In the genomic region with DNA sequence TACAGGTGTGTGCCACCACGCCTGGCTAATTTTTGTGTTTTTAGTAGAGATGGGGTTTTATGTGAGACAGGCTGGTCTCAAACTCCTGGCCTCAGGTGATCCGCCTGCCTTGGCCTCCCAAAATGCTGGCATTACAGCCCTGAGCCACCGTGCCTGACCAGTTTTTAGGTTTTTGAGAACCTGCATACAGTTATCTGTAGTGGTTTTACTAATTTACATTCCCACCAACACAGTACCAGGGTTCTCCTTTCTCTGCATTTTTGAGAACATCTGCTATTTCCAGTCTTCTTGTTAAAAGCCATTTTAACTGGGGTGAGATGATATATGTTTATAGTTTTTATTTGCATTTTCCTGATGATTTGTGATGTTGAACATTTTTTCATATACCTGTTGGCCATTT, we compare ENCODE assay signal across 18 cellular contexts. TPM values are rescaled to one million over a fixed set of nuclear protein-coding genes. Genes with fewer than 3 reads are reported as not detected.
DNase-seq lines count a peak whose midpoint lies in the region; ATAC-seq and TF ChIP-seq lines count a peak whose summit lies in the region.
"Had no signal": no experiment of that assay in that cellular context is flagged by ENCODE, and none has a peak within 500 bp of the region (broad histone marks: within the 10 kb centered on the region; RNA-seq: fewer than 3 reads in every experiment).

No MANE protein-coding gene starts in this region.

- no peaks in the 10 kb centered on the region for H3K27me3 Mint-ChIP-seq in naive thymus-derived CD4-positive, alpha-beta T cell
- H3K27me3 Mint-ChIP-seq: activated CD4-positive, alpha-beta memory T cell treated with anti-CD3 and anti-CD28 coated beads, Interleukin-2, amount 10 ng/mL, durations not matched to agents 7 days and 5 days had no signal

- H3K4me1 ChIP-seq in DOHH2 (ENCODE audit: control insufficient read depth, low read length) = peaks cover 29% of the 10 kb centered on the region
- H3K4me1 ChIP-seq in naive thymus-derived CD4-positive, alpha-beta T cell (ENCODE audit: control insufficient read depth in 2 of 2, insufficient read depth in 2 of 2, low read length in 2 of 2) = no peaks in the 10 kb centered on the region

- no peak overlapping the region for H3K4me3 ChIP-seq in DOHH2 (ENCODE audit: low read length)
- H3K4me3 ChIP-seq in naive thymus-derived CD4-positive, alpha-beta T cell (ENCODE audit: low read length) = no peak overlapping the region
- H3K4me3 ChIP-seq: neural progenitor cell had no signal

- H3F3A ChIP-seq in DOHH2 (ENCODE audit: control insufficient read depth, insufficient read depth) = peaks cover 4% of the 10 kb centered on the region; the same call in 1 of the 2 replicates

- H3K36me3 Mint-ChIP-seq in naive thymus-derived CD4-positive, alpha-beta T cell = peaks cover 7 to 45% (median 38%) of the 10 kb centered on the region in 5 donors

- H3K27me3 ChIP-seq in DOHH2 (ENCODE audit: control insufficient read depth, low read length) = no peaks in the 10 kb centered on the region
- H3K27me3 ChIP-seq in naive thymus-derived CD4-positive, alpha-beta T cell (ENCODE audit: control insufficient read depth in 2 of 2, insufficient read depth in 2 of 2, low read length in 2 of 2) = no peaks in the 10 kb centered on the region
- H3K27me3 ChIP-seq: neural progenitor cell had no signal

- H3K4me2 ChIP-seq in DOHH2 (ENCODE audit: low read length) = peak overlapping the region; percentile 31; the same call in 1 of the 2 replicates
- H3K4me2 ChIP-seq: neural progenitor cell had no signal

- no peak overlapping the region for H3K4me3 Mint-ChIP-seq in naive thymus-derived CD4-positive, alpha-beta T cell
- H3K4me3 Mint-ChIP-seq: activated CD4-positive, alpha-beta memory T cell treated with anti-CD3 and anti-CD28 coated beads, Interleukin-2, amount 10 ng/mL, durations not matched to agents 7 days and 5 days; neural progenitor cell had no signal

- CTCF ChIA-PET in naive thymus-derived CD4-positive, alpha-beta T cell (lab: Charles Lee) = no interaction called here

- no peak for DNase-seq in naive thymus-derived CD4-positive, alpha-beta T cell
- DNase-seq in activated naive CD4-positive, alpha-beta T cell (lab: John Stamatoyannopoulos, UW) = no peak
- DNase-seq in NCI-H1092 treated with DMSO at 0.1 percent for 48 hours (lab: John Stamatoyannopoulos, UW) = no peak
- DNase-seq: activated CD4-positive, alpha-beta memory T cell treated with anti-CD3 and anti-CD28 coated beads, Interleukin-2, amount 10 ng/mL, durations not matched to agents 7 days and 5 days; anterior cingulate cortex; DND-41; mammary epithelial cell; NCI-H1436; NCI-H446 treated with DMSO at 0.1 percent for 48 hours had no signal

- ATAC-seq in GM19455 (IDR thresholded peaks at IDR 0.05; ENCODE audit: unreplicated experiment) (peak; percentile 55), HG02678 (IDR thresholded peaks at IDR 0.05; ENCODE audit: unreplicated experiment) (peak; percentile 85), HG03469 (IDR thresholded peaks at IDR 0.05; ENCODE audit: unreplicated experiment) (peak; percentile 56), GM18909 (IDR thresholded peaks at IDR 0.05; ENCODE audit: poor library complexity, unreplicated experiment) (no peak)
- ATAC-seq in naive thymus-derived CD4-positive, alpha-beta T cell = no peak
- ATAC-seq: SK-N-SH treated with all-trans-retinoic acid at 6 μM for 48 hours had no signal

- intact Hi-C loops in naive thymus-derived CD4-positive, alpha-beta T cell (cut with micrococcal nuclease) = no loop called here

- peaks cover 10% of the 10 kb centered on the region for H3K36me3 ChIP-seq in DOHH2 (ENCODE audit: control insufficient read depth, low read length)
- peaks cover 0 to 8% (median 0%) of the 10 kb centered on the region in 3 experiments for H3K36me3 ChIP-seq in naive thymus-derived CD4-positive, alpha-beta T cell (ENCODE audit: control insufficient read depth in 2 of 3, insufficient read depth in 3 of 3, low read length in 3 of 3)
- H3K36me3 ChIP-seq: neural progenitor cell had no signal

- H4K20me1 ChIP-seq in DOHH2 (ENCODE audit: control insufficient read depth, insufficient read depth, low read depth, low read length) = no peaks in the 10 kb centered on the region

- H3K27ac Mint-ChIP-seq in naive thymus-derived CD4-positive, alpha-beta T cell = no peak overlapping the region
- H3K27ac Mint-ChIP-seq: activated CD4-positive, alpha-beta memory T cell treated with anti-CD3 and anti-CD28 coated beads, Interleukin-2, amount 10 ng/mL, durations not matched to agents 7 days and 5 days; activated T-helper 2 cell treated with anti-CD3 and anti-CD28 coated beads, Interferon-gamma antibody, Interleukin-2, Interleukin-4, amounts not matched to agents 10 μg/mL and 5 μg/mL and 100 μg/mL, durations not matched to agents 14 hours and 24 hours and 36 hours; neural progenitor cell had no signal

- H3K27ac ChIP-seq in DOHH2 (ENCODE audit: low read depth, low read length) = no peak overlapping the region
- no peak overlapping the region for H3K27ac ChIP-seq in naive thymus-derived CD4-positive, alpha-beta T cell (ENCODE audit: low read depth, low read length)
- H3K27ac ChIP-seq: HL-60, neural progenitor cell had no signal

- H3K9me3 ChIP-seq in DOHH2 (ENCODE audit: control insufficient read depth, insufficient read depth, low read length) = no peaks in the 10 kb centered on the region
- peaks cover 0 to 6% (median 0%) of the 10 kb centered on the region in 3 experiments for H3K9me3 ChIP-seq in naive thymus-derived CD4-positive, alpha-beta T cell (ENCODE audit: control insufficient read depth in 2 of 3, low read length in 3 of 3)

- H3K9me3 Mint-ChIP-seq in naive thymus-derived CD4-positive, alpha-beta T cell = peaks cover 0 to 24% (median 12%) of the 10 kb centered on the region in 11 donors

- POLR2A ChIA-PET in naive thymus-derived CD4-positive, alpha-beta T cell (lab: Charles Lee) = no interaction called here

- no peaks in the 10 kb centered on the region for H3K9me2 ChIP-seq in DOHH2 (replicated peaks; ENCODE audit: control insufficient read depth, low read length)

- no peak for TF ChIP-seq CTCF in DOHH2 (IDR thresholded peaks at IDR 0.05; ENCODE audit: low read depth, low read length, poor library complexity, severe bottlenecking)

- peaks cover 95% of the 10 kb centered on the region for H3K79me2 ChIP-seq in DOHH2 (ENCODE audit: control insufficient read depth, low read length)

- peaks cover 17 to 58% (median 51%) of the 10 kb centered on the region in 7 donors for H3K4me1 Mint-ChIP-seq in naive thymus-derived CD4-positive, alpha-beta T cell

RNA-seq across cellular contexts. Expression of gene DMXL1, which starts 12.8 kb away (rescaled TPM):
- 10 to 100 TPM; 30.5 to 40.8 (median 32.4) TPM for total RNA-seq in naive thymus-derived CD4-positive, alpha-beta T cell
- polyA plus RNA-seq in naive thymus-derived CD4-positive, alpha-beta T cell = 10 to 100 TPM; 16.5 to 17.0 TPM

Comparison
In these comparisons a context has a peak if more than half of its experiments do, and no peak if none do; other contexts are left out.
1. ATAC-seq: peak in GM19455 (single experiment), HG02678 (single experiment) and HG03469 (single experiment); none in naive thymus-derived CD4-positive, alpha-beta T cell (single experiment) and GM18909 (single experiment).